1 cellular context compared by ENCODE assay signal in genomic region chr11:58592760-58593472, GRCh38.
TF ChIP-seq lines count a peak whose summit lies in the region.

No MANE protein-coding gene starts in this region.

TF ChIP-seq in GM12878, 131 proteins besides CTCF, POLR2A, EP300 and RAD21:
- no peak for TF ChIP-seq TBL1XR1 (IDR thresholded peaks at IDR 0.05; ENCODE audit: low read depth, low read length)
- TF ChIP-seq NRF1 (conservative IDR thresholded peaks at IDR 0.05; ENCODE audit: low read depth, low read length), result no peak
- TF ChIP-seq CBX3 (IDR thresholded peaks at IDR 0.05; ENCODE audit: borderline replicate concordance, low read depth), result no peak
- TF ChIP-seq NFYA (IDR thresholded peaks at IDR 0.05; ENCODE audit: borderline replicate concordance, low read depth, low read length), result no peak
- TF ChIP-seq KDM1A (IDR thresholded peaks at IDR 0.05; ENCODE audit: borderline replicate concordance), result no peak
- TF ChIP-seq RAD51 (IDR thresholded peaks at IDR 0.05), result no peak
- TF ChIP-seq TCF7 (IDR thresholded peaks at IDR 0.05; ENCODE audit: borderline replicate concordance), result no peak
- TF ChIP-seq DPF2 (IDR thresholded peaks at IDR 0.05), result no peak
- no peak for TF ChIP-seq ZNF384 (IDR thresholded peaks at IDR 0.05; ENCODE audit: borderline replicate concordance, low read depth, low read length)
- TF ChIP-seq MYB (IDR thresholded peaks at IDR 0.05; ENCODE audit: borderline replicate concordance, low read depth, low read length), result no peak
- TF ChIP-seq SIX5 (IDR thresholded peaks at IDR 0.05; ENCODE audit: low read depth, low read length, severe bottlenecking), result no peak
- no peak for TF ChIP-seq EZH2 (IDR thresholded peaks at IDR 0.05; ENCODE audit: borderline replicate concordance, control insufficient read depth, low read depth, low read length)
- no peak for TF ChIP-seq YBX1 (IDR thresholded peaks at IDR 0.05)
- no peak for TF ChIP-seq MXI1 (IDR thresholded peaks at IDR 0.05; ENCODE audit: low read depth, low read length)
- TF ChIP-seq SRF (IDR thresholded peaks at IDR 0.05; ENCODE audit: low read depth in 2 of 2, low read length in 2 of 2), result no peak
- TF ChIP-seq CREB1 (IDR thresholded peaks at IDR 0.05; ENCODE audit: low read depth), result no peak
- TF ChIP-seq MTA3 (IDR thresholded peaks at IDR 0.05; ENCODE audit: borderline replicate concordance, low read length), result no peak
- no peak for TF ChIP-seq USF2 (IDR thresholded peaks at IDR 0.05; ENCODE audit: borderline replicate concordance, low read depth, low read length)
